ENCODE assay signal across 10 cellular contexts in the genomic region with DNA sequence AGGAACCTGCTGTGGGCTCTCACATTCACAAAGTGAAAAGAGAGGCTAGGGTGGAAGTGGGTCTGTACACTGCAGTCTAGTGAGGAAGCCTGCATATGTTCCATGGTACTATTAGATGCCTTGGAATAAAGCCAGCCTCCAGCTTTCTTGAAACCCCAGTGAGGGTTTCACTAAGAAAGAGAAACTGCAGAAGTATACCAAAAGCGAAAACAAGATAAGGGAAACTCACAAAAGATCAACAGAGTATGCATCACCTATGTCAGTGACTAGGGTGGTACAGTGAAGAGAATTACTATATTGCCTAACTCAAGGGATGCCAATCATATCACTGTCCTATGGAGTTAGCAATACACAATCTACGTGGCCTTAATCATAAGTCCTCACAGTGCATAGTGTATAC.
DNase-seq lines count a peak whose midpoint lies in the region; ATAC-seq and TF ChIP-seq lines count a peak whose summit lies in the region.
"Had no signal": no experiment of that assay in that cellular context is flagged by ENCODE, and none has a peak within 500 bp of the region (broad histone marks: within the 10 kb centered on the region; RNA-seq: fewer than 3 reads in every experiment).

No MANE protein-coding gene starts in this region.

- H2BK120ac ChIP-seq in mesenchymal stem cell (ENCODE audit: low read depth, low read length), result no peak overlapping the region

- H2BK15ac ChIP-seq in mesenchymal stem cell (ENCODE audit: low read depth, poor library complexity, severe bottlenecking), result no peak overlapping the region

- H3K9me3 Mint-ChIP-seq in activated naive CD4-positive, alpha-beta T cell treated with anti-CD3 and anti-CD28 coated beads, Interleukin-2, amount 50 U/mL, for 24 hours, result peaks cover 10% of the 10 kb centered on the region
- H3K9me3 Mint-ChIP-seq in activated naive CD4-positive, alpha-beta T cell treated with anti-CD3 and anti-CD28 coated beads for 36 hours, result no peaks in the 10 kb centered on the region

- H3K36me3 ChIP-seq in mesenchymal stem cell (ENCODE audit: control insufficient read depth in 1 of 2, insufficient read depth in 2 of 2, low read depth in 1 of 2, low read length in 2 of 2), result no peaks in the 10 kb centered on the region

- H3K27ac Mint-ChIP-seq in activated naive CD4-positive, alpha-beta T cell treated with anti-CD3 and anti-CD28 coated beads, Interleukin-2, amount 50 U/mL, for 24 hours, result peak overlapping the region; percentile 30
- no peak overlapping the region for H3K27ac Mint-ChIP-seq in activated naive CD4-positive, alpha-beta T cell treated with anti-CD3 and anti-CD28 coated beads for 36 hours

- no peaks in the 10 kb centered on the region for H3K27me3 ChIP-seq in mesenchymal stem cell (ENCODE audit: control insufficient read depth in 1 of 2, insufficient read depth in 1 of 2, low read length in 2 of 2)

- CTCF ChIA-PET in activated naive CD4-positive, alpha-beta T cell treated with anti-CD3 and anti-CD28 coated beads for 36 hours (lab: Charles Lee), result no interaction called here
- CTCF ChIA-PET in HEK293T (lab: Yijun Ruan, JAX), result interaction anchor here (0.8 kb wide), 1 partner anchor 338 kb away, joined by 3 read pairs; no protein-coding TSS in a partner anchor

- H3K4me1 ChIP-seq in mesenchymal stem cell (ENCODE audit: control insufficient read depth, insufficient read depth, low read depth, low read length), result no peaks in the 10 kb centered on the region

- H3K23ac ChIP-seq in mesenchymal stem cell (ENCODE audit: low read length in 2 of 2), result no peak overlapping the region

- H3K4me3 ChIP-seq in mesenchymal stem cell (ENCODE audit: insufficient read depth in 1 of 2, low read depth in 1 of 2, low read length in 2 of 2), result no peak overlapping the region

- H3K4ac ChIP-seq in mesenchymal stem cell (ENCODE audit: low read depth in 1 of 2, low read length in 2 of 2), result no peak overlapping the region

- no peak overlapping the region for H2BK12ac ChIP-seq in mesenchymal stem cell (ENCODE audit: low read length in 2 of 2)

- WGBS in mesenchymal stem cell, result 100% methylated on average over 2 of the region's 2 CpGs

- H2AK5ac ChIP-seq in mesenchymal stem cell (ENCODE audit: low read length, severe bottlenecking), result no peak overlapping the region

- H3K14ac ChIP-seq in mesenchymal stem cell (ENCODE audit: low read length in 2 of 2), result no peak overlapping the region

- ATAC-seq in HG02588 (IDR thresholded peaks at IDR 0.05; ENCODE audit: unreplicated experiment), result peak; percentile 82
- peak; percentile 95 for ATAC-seq in HG03520 (IDR thresholded peaks at IDR 0.05; ENCODE audit: unreplicated experiment)

- H3K27me3 Mint-ChIP-seq in activated naive CD4-positive, alpha-beta T cell treated with anti-CD3 and anti-CD28 coated beads, Interleukin-2, amount 50 U/mL, for 24 hours, result no peaks in the 10 kb centered on the region
- H3K27me3 Mint-ChIP-seq in activated naive CD4-positive, alpha-beta T cell treated with anti-CD3 and anti-CD28 coated beads for 36 hours (ENCODE audit: low read depth), result peaks cover 2% of the 10 kb centered on the region

- POLR2A ChIA-PET in HEK293T (lab: Yijun Ruan, JAX), result no interaction called here

- peaks cover 16% of the 10 kb centered on the region for H3K4me1 Mint-ChIP-seq in activated naive CD4-positive, alpha-beta T cell treated with anti-CD3 and anti-CD28 coated beads, Interleukin-2, amount 50 U/mL, for 24 hours
- H3K4me1 Mint-ChIP-seq in activated naive CD4-positive, alpha-beta T cell treated with anti-CD3 and anti-CD28 coated beads for 36 hours (ENCODE audit: low read depth), result peaks cover 16% of the 10 kb centered on the region

- H4K8ac ChIP-seq in mesenchymal stem cell (ENCODE audit: low read length), result no peak overlapping the region

- H3K9me3 ChIP-seq in mesenchymal stem cell (ENCODE audit: control insufficient read depth, low read length), result no peaks in the 10 kb centered on the region

- intact Hi-C loops in activated naive CD4-positive, alpha-beta T cell treated with anti-CD3 and anti-CD28 coated beads for 36 hours (cut with micrococcal nuclease), result no loop called here

- H3K9ac ChIP-seq in mesenchymal stem cell (ENCODE audit: low read length), result peak overlapping the region; percentile 63

- no peak overlapping the region for H3K4me2 ChIP-seq in mesenchymal stem cell (ENCODE audit: low read length, poor library complexity, severe bottlenecking)

- H3K4me3 Mint-ChIP-seq in activated naive CD4-positive, alpha-beta T cell treated with anti-CD3 and anti-CD28 coated beads, Interleukin-2, amount 50 U/mL, for 24 hours, result no peak overlapping the region
- no peak overlapping the region for H3K4me3 Mint-ChIP-seq in activated naive CD4-positive, alpha-beta T cell treated with anti-CD3 and anti-CD28 coated beads for 36 hours

- no peak overlapping the region for H4K91ac ChIP-seq in mesenchymal stem cell (ENCODE audit: low read length)

- DNase-seq in activated naive CD4-positive, alpha-beta T cell treated with anti-CD3 and anti-CD28 coated beads for 36 hours, result no peak
- DNase-seq in mesenchymal stem cell, result no peak
- no peak for DNase-seq in NCI-H526 treated with DMSO at 0.1 percent for 48 hours (lab: John Stamatoyannopoulos, UW)
- DNase-seq in HEK293T (ENCODE audit: extremely low spot score), result no peak
- no peak for DNase-seq in cerebellar nuclear complex (lab: John Stamatoyannopoulos, UW)
- DNase-seq: Karpas-422; stimulated activated CD4-positive, alpha-beta T cell treated with anti-CD3 and anti-CD28 coated beads, Interleukin-1b, Interleukin-23, amount 100 ng/mL, for 48 hours had no signal

- no peak overlapping the region for H2AFZ ChIP-seq in mesenchymal stem cell (ENCODE audit: low read depth, low read length)

- peaks cover 1% of the 10 kb centered on the region for H3K36me3 Mint-ChIP-seq in activated naive CD4-positive, alpha-beta T cell treated with anti-CD3 and anti-CD28 coated beads, Interleukin-2, amount 50 U/mL, for 24 hours
- H3K36me3 Mint-ChIP-seq in activated naive CD4-positive, alpha-beta T cell treated with anti-CD3 and anti-CD28 coated beads for 36 hours (ENCODE audit: low read depth), result no peaks in the 10 kb centered on the region

- no peaks in the 10 kb centered on the region for H3K79me1 ChIP-seq in mesenchymal stem cell (replicated peaks; ENCODE audit: low read length, poor library complexity, severe bottlenecking)

- no peak overlapping the region for H2BK5ac ChIP-seq in mesenchymal stem cell (ENCODE audit: low read depth, low read length, poor library complexity, severe bottlenecking)

- H3K27ac ChIP-seq in mesenchymal stem cell (ENCODE audit: low read length, poor library complexity, severe bottlenecking), result no peak overlapping the region

- H3K18ac ChIP-seq in mesenchymal stem cell (ENCODE audit: low read depth in 1 of 2, low read length in 2 of 2), result no peak overlapping the region

TF ChIP-seq in HEK293T, 16 proteins besides CTCF, POLR2A, EP300 and RAD21:
- no peak for TF ChIP-seq CTBP1 (IDR thresholded peaks at IDR 0.05; ENCODE audit: borderline replicate concordance)
- no peak for TF ChIP-seq BHLHE40 (IDR thresholded peaks at IDR 0.05; ENCODE audit: borderline replicate concordance)
- TF ChIP-seq SP1 (IDR thresholded peaks at IDR 0.05), result no peak
- no peak for TF ChIP-seq FOXK2 (IDR thresholded peaks at IDR 0.05)
- TF ChIP-seq FOXA1 (IDR thresholded peaks at IDR 0.05), result no peak
- no peak for TF ChIP-seq ZNF384 (IDR thresholded peaks at IDR 0.05)
- TF ChIP-seq L3MBTL2 (conservative IDR thresholded peaks at IDR 0.05), result no peak
- no peak for TF ChIP-seq ARNT (IDR thresholded peaks at IDR 0.05)
- TF ChIP-seq, protein P1, sequence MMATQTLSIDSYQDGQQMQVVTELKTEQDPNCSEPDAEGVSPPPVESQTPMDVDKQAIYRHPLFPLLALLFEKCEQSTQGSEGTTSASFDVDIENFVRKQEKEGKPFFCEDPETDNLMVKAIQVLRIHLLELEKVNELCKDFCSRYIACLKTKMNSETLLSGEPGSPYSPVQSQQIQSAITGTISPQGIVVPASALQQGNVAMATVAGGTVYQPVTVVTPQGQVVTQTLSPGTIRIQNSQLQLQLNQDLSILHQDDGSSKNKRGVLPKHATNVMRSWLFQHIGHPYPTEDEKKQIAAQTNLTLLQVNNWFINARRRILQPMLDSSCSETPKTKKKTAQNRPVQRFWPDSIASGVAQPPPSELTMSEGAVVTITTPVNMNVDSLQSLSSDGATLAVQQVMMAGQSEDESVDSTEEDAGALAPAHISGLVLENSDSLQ (IDR thresholded peaks at IDR 0.05), result no peak
- TF ChIP-seq HDGF (IDR thresholded peaks at IDR 0.05; ENCODE audit: borderline replicate concordance), result no peak
- TF ChIP-seq TARDBP (IDR thresholded peaks at IDR 0.05), result no peak
- no peak for TF ChIP-seq LEF1 (IDR thresholded peaks at IDR 0.05; ENCODE audit: borderline replicate concordance)
- no peak for TF ChIP-seq NFRKB (IDR thresholded peaks at IDR 0.05)
- no peak for TF ChIP-seq ELF4 (IDR thresholded peaks at IDR 0.05)
- TF ChIP-seq SUZ12 (IDR thresholded peaks at IDR 0.05), result no peak
- no peak for TF ChIP-seq FOXM1 (IDR thresholded peaks at IDR 0.05; ENCODE audit: borderline replicate concordance)
